In the genomic region with DNA sequence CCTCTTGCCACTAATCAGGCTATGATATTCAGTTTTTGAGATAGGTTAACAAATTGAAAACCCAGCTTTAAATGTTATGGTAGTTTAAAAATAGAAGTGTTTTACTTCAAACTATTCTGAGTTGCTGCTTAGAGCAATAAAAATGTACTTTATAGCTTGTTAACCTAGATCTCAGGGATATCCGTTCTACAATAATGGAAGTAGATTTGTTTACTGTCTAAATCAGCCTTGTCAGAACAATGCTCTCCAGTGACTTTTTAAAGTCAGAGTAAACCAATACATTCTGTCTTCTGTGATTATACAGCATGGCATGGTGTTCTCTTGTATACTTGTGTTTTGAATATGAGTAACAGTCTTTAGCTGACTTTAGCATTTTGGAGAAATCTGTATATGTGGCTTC, we compare ENCODE assay signal across 21 cellular contexts.
"Had no signal": no experiment of that assay in that cellular context is flagged by ENCODE, and none has a peak within 500 bp of the region (broad histone marks: within the 10 kb centered on the region; RNA-seq: fewer than 3 reads in every experiment).

No MANE protein-coding gene starts in this region.

- DNase-seq: IMR-90; Karpas-422; KG1; MM.1S; NCI-H1092 treated with DMSO at 0.1 percent for 48 hours; NCI-H1436; NCI-H1694; NCI-H187 treated with DMSO at 0.1 percent for 48 hours; NCI-H2081; NCI-H2107; NCI-H2171 treated with DMSO at 0.1 percent for 48 hours; NCI-H345; NCI-H524; NCI-H526 treated with DMSO at 0.1 percent for 48 hours; NCI-H774; NK-92 treated with Interleukin-12 subunit alpha and Interleukin-12 subunit beta, amount 100 ng/mL, for 24 hours; PC-3; SHP77; SK-N-SH had no signal

- ATAC-seq: HepG2, Panc1, PC-3 had no signal
